ENCODE assay signal across 8 cellular contexts in genomic region chr7:119197872-119198527, GRCh38.
DNase-seq lines count a peak whose midpoint lies in the region; ATAC-seq and TF ChIP-seq lines count a peak whose summit lies in the region.

No MANE protein-coding gene starts in this region.

- no peaks in the 10 kb centered on the region for H3K27me3 Mint-ChIP-seq in T-helper 17 cell

- no peak overlapping the region for H3K4me3 Mint-ChIP-seq in T-helper 17 cell

- H3K36me3 ChIP-seq in brain microvascular endothelial cell (replicated peaks) (no peaks in the 10 kb centered on the region), lung (ENCODE audit: control insufficient read depth in 2 of 2, insufficient read depth in 2 of 2, low read length in 2 of 2) (no peaks in the 10 kb centered on the region), gastrocnemius medialis (no peaks in the 10 kb centered on the region)

- no peaks in the 10 kb centered on the region for H3K4me1 ChIP-seq in lung (ENCODE audit: control insufficient read depth in 2 of 2, insufficient read depth in 2 of 2, low read length in 2 of 2)
- H3K4me1 ChIP-seq in gastrocnemius medialis: no peaks in the 10 kb centered on the region

- H3K27me3 ChIP-seq in brain microvascular endothelial cell (replicated peaks) (no peaks in the 10 kb centered on the region), lung (ENCODE audit: control insufficient read depth, insufficient read depth) (no peaks in the 10 kb centered on the region), gastrocnemius medialis (no peaks in the 10 kb centered on the region)

- H3K4me3 ChIP-seq in GM12865 (ENCODE audit: low read depth, low read length) (no peak overlapping the region), brain microvascular endothelial cell (ENCODE audit: low read depth, low read length) (no peak overlapping the region), lung (no peak overlapping the region), gastrocnemius medialis (no peak overlapping the region)

- TF ChIP-seq CTCF in GM12865 (IDR thresholded peaks at IDR 0.05; ENCODE audit: insufficient read depth, low read depth, low read length, missing control alignments): peak; percentile 83
- peak; percentile 84 for TF ChIP-seq CTCF in brain microvascular endothelial cell (IDR thresholded peaks at IDR 0.05; ENCODE audit: low read depth, low read length, missing control alignments)
- no peak for TF ChIP-seq CTCF in lung (IDR thresholded peaks at IDR 0.05; ENCODE audit: control extremely low read depth, extremely low read depth)
- TF ChIP-seq CTCF in gastrocnemius medialis (IDR thresholded peaks at IDR 0.05 in 4 of 5, conservative IDR thresholded peaks at IDR 0.05 in 1 of 5): peak in 1 of 5 experiments; percentile 26

- H3K27ac ChIP-seq in brain microvascular endothelial cell (no peak overlapping the region), lung (ENCODE audit: low read depth in 1 of 2, low read length in 1 of 2) (no peak overlapping the region), gastrocnemius medialis (no peak overlapping the region)

- H3K4me1 Mint-ChIP-seq in T-helper 17 cell: no peaks in the 10 kb centered on the region

- no peaks in the 10 kb centered on the region for H3K36me3 Mint-ChIP-seq in T-helper 17 cell (ENCODE audit: low read depth)

- peak; percentile 61 for DNase-seq in GM12865 (ENCODE audit: low read depth)
- peak; percentile 23 for DNase-seq in NCI-H774 (lab: John Stamatoyannopoulos, UW)
- DNase-seq in brain microvascular endothelial cell: peak; percentile 64
- no peak for DNase-seq in lung (ENCODE audit: low spot score)
- DNase-seq in gastrocnemius medialis: no peak
- DNase-seq in T-helper 17 cell: no peak

- H3K27ac Mint-ChIP-seq in T-helper 17 cell: no peak overlapping the region

- no peak for TF ChIP-seq POLR2A in gastrocnemius medialis (IDR thresholded peaks at IDR 0.05)

- in situ Hi-C loops in brain microvascular endothelial cell (cut with HindIII; ENCODE audit: low pct_ligation_motif_present, low sequenced_read_pairs): no loop called here
- in situ Hi-C loops in gastrocnemius medialis (cut with MboI; ENCODE audit: low sequenced_read_pairs in 4 of 4): loop anchor here in 1 of 4 donors (25.0 kb wide), 1 partner anchor 936 kb away; no protein-coding TSS in a partner anchor

- H3K9me3 ChIP-seq in lung (ENCODE audit: control insufficient read depth in 2 of 2, insufficient read depth in 1 of 2, low read length in 1 of 2) (peaks cover 0 to 3% of the 10 kb centered on the region in 2 donors), gastrocnemius medialis (no peaks in the 10 kb centered on the region), T-helper 17 cell (ENCODE audit: control insufficient read depth, low read length, poor library complexity, severe bottlenecking) (peaks cover 4% of the 10 kb centered on the region)

- 27 to 28% methylated on average over 8 of the region's 8 CpGs for WGBS in lung, 2 donors

- intact Hi-C loops in gastrocnemius medialis (cut with DNase I; ENCODE audit: low total_unique reads): no loop called here

- ATAC-seq in GM21526 (IDR thresholded peaks at IDR 0.05; ENCODE audit: low FRiP score, unreplicated experiment) (peak; percentile 97), HG03558 (IDR thresholded peaks at IDR 0.05; ENCODE audit: extremely low read depth, unreplicated experiment) (peak; percentile 86), lung (ENCODE audit: insufficient read depth, low FRiP score) (peak; percentile 79), gastrocnemius medialis (no peak), T-helper 17 cell (no peak)

Comparison
In these comparisons a context has a peak if more than half of its experiments do, and no peak if none do; other contexts are left out.
1. DNase-seq: peak in GM12865 (single experiment), NCI-H774 (single experiment) and brain microvascular endothelial cell (single experiment); none in lung (single experiment), gastrocnemius medialis (0 of 2) and T-helper 17 cell (0 of 3).
2. ATAC-seq: peak in GM21526 (single experiment), HG03558 (single experiment) and lung (single experiment); none in gastrocnemius medialis (0 of 2) and T-helper 17 cell (single experiment).